Comparison of ENCODE assay signal across 8 cellular contexts in genomic region chr6:33424855-33425667, GRCh38. TPM values are rescaled to one million over a fixed set of nuclear protein-coding genes. Genes with fewer than 3 reads are reported as not detected.
DNase-seq lines count a peak whose midpoint lies in the region; ATAC-seq, FAIRE-seq and TF ChIP-seq lines count a peak whose summit lies in the region.

No MANE protein-coding gene starts in this region.

- FAIRE-seq in bronchial epithelial cell (lab: Jason Lieb, UNC) = no peak

- H3K4me1 ChIP-seq in cardiac muscle cell (ENCODE audit: low read depth) = peaks cover 29% of the 10 kb centered on the region

- H3K27me3 Mint-ChIP-seq in mesothelial cell of epicardium (ENCODE audit: low read depth) = no peaks in the 10 kb centered on the region

- H3K27me3 ChIP-seq in cardiac muscle cell (no peaks in the 10 kb centered on the region), bronchial epithelial cell (ENCODE audit: control insufficient read depth, insufficient read depth, low read length) (no peaks in the 10 kb centered on the region)

- H3K36me3 Mint-ChIP-seq in mesothelial cell of epicardium = peaks cover 8% of the 10 kb centered on the region

- no peak for ATAC-seq in Right ventricle myocardium inferior
- ATAC-seq in HG03039 (IDR thresholded peaks at IDR 0.05; ENCODE audit: unreplicated experiment) = no peak

- H3K4me3 ChIP-seq in cardiac muscle cell (peak overlapping the region; percentile 49), bronchial epithelial cell (ENCODE audit: low read depth, low read length) (peak overlapping the region; percentile 61)

- DNase-seq in cardiac muscle cell (ENCODE audit: low read depth in 1 of 2, low spot score in 1 of 2) (no peak), Right ventricle myocardium inferior (ENCODE audit: missing footprints) (no peak), bronchial epithelial cell (ENCODE audit: low read depth) (no peak), mesothelial cell of epicardium (ENCODE audit: low spot score in 2 of 2, unreplicated experiment in 2 of 2) (no peak), glomerular visceral epithelial cell (ENCODE audit: extremely low spot score) (no peak), T1000 (lab: John Stamatoyannopoulos, UW) (no peak), NCI-H146 (lab: John Stamatoyannopoulos, UW) (no peak)

- H3K4me3 Mint-ChIP-seq in mesothelial cell of epicardium = peak overlapping the region; percentile 80

- peak overlapping the region; percentile 97 for H3K27ac Mint-ChIP-seq in mesothelial cell of epicardium

- intact Hi-C loops in Right ventricle myocardium inferior (cut with DNase I) = loop anchor here (2.0 to 10.0 kb wide), 2 partner anchors 34 to 150 kb away; partner anchors contain the start of gene KIFC1

- peaks cover 71% of the 10 kb centered on the region for H3K4me1 Mint-ChIP-seq in mesothelial cell of epicardium

- H3K9me3 Mint-ChIP-seq in mesothelial cell of epicardium = no peaks in the 10 kb centered on the region

- H3K27ac ChIP-seq in cardiac muscle cell = peak overlapping the region; percentile 86

- H3K9me3 ChIP-seq in cardiac muscle cell (ENCODE audit: low read depth) = no peaks in the 10 kb centered on the region

- no peaks in the 10 kb centered on the region for H3K36me3 ChIP-seq in cardiac muscle cell
- no peaks in the 10 kb centered on the region for H3K36me3 ChIP-seq in bronchial epithelial cell (ENCODE audit: control insufficient read depth, insufficient read depth, low read length)

- TF ChIP-seq CTCF in cardiac muscle cell (IDR thresholded peaks at IDR 0.05; ENCODE audit: low read depth, low read length) (no peak), bronchial epithelial cell (IDR thresholded peaks at IDR 0.05; ENCODE audit: insufficient read depth, low read length, severe bottlenecking) (no peak), mesothelial cell of epicardium (IDR thresholded peaks at IDR 0.05; ENCODE audit: unreplicated experiment) (no peak)

RNA-seq across cellular contexts. Expression of gene SYNGAP1, which starts 5.2 kb away (rescaled TPM):
- total RNA-seq in cardiac muscle cell = 14.9 and 20.2 TPM in 2 replicates
- 6.8 and 10.5 TPM in 2 replicates for polyA plus RNA-seq in cardiac muscle cell
- 5.2 TPM for total RNA-seq in Right ventricle myocardium inferior
- 0.79 and 0.90 TPM in 2 replicates for total RNA-seq in bronchial epithelial cell
- 57.7 to 66.1 TPM (median 65.1 TPM) in 3 replicates for total RNA-seq in mesothelial cell of epicardium

RNA-seq across cellular contexts. Expression of gene CUTA, which starts 7.2 kb away (rescaled TPM):
- 304 and 348 TPM in 2 replicates for total RNA-seq in cardiac muscle cell
- 426 and 501 TPM in 2 replicates for polyA plus RNA-seq in cardiac muscle cell
- total RNA-seq in Right ventricle myocardium inferior = 107 TPM
- 37.1 and 42.5 TPM in 2 replicates for total RNA-seq in bronchial epithelial cell
- 238 to 239 TPM (median 239 TPM) in 3 replicates for total RNA-seq in mesothelial cell of epicardium

RNA-seq across cellular contexts. Expression of gene PHF1, which starts 14.2 kb away (rescaled TPM):
- 61.9 and 116 TPM in 2 replicates for total RNA-seq in cardiac muscle cell
- 34.5 and 62.1 TPM in 2 replicates for polyA plus RNA-seq in cardiac muscle cell
- 43.5 TPM for total RNA-seq in Right ventricle myocardium inferior
- total RNA-seq in bronchial epithelial cell = 7.6 and 13.2 TPM in 2 replicates
- 61.0 to 63.6 TPM (median 63.0 TPM) in 3 replicates for total RNA-seq in mesothelial cell of epicardium

RNA-seq across cellular contexts. Expression of gene ZBTB9, which starts 29.3 kb away (rescaled TPM):
- total RNA-seq in cardiac muscle cell = 5.5 and 7.8 TPM in 2 replicates
- 9.5 and 11.2 TPM in 2 replicates for polyA plus RNA-seq in cardiac muscle cell
- 4.1 TPM for total RNA-seq in Right ventricle myocardium inferior
- 5.9 and 6.3 TPM in 2 replicates for total RNA-seq in bronchial epithelial cell
- total RNA-seq in mesothelial cell of epicardium = 9.6 to 10.2 TPM (median 10.0 TPM) in 3 replicates

RNA-seq across cellular contexts. Expression of gene KIFC1, which starts 33.4 kb away (rescaled TPM):
- total RNA-seq in cardiac muscle cell (14.0 and 69.2 TPM in 2 replicates), Right ventricle myocardium inferior (1.3 TPM), bronchial epithelial cell (0.26 TPM in 2 replicates), mesothelial cell of epicardium (30.1 to 31.3 TPM (median 30.3 TPM) in 3 replicates)
- 9.4 and 33.3 TPM in 2 replicates for polyA plus RNA-seq in cardiac muscle cell
